ENCODE assay signal across 8 cellular contexts in the genomic region with DNA sequence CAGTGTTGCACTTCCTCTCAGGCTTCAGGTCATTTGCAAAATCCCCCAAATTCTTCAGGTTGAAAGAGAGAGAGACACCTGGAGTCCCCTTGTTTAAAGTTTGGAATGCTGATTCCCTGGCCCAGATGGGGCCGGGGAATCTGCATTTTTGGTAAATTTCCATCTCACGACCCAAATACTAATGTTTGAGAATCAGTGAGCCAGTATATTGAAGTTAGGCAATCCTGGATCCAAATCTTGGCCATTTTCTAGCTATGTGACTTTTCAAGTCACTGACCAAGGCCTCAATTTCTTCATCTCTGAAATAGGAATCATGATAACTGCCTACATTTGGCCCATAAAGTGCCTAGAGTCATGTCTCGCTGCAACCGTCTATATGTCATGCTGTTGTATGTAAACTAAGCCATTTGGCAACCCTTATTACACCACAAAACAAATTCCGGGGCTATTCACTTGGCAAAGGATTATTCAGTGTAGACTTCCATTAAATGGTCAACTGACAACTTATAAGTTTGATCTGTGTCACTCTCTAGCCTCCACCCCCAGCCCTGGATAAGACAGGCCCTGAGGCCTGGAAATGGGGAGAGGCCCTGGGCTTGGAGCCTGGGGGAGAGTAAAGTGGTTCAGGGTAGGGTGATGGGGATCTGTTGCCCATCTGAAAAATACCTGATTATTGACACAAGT. TPM values are rescaled to one million over a fixed set of nuclear protein-coding genes. Genes with fewer than 3 reads are reported as not detected.
DNase-seq lines count a peak whose midpoint lies in the region; ATAC-seq, FAIRE-seq and TF ChIP-seq lines count a peak whose summit lies in the region.

No MANE protein-coding gene starts in this region.

- peak; percentile 63 for DNase-seq in activated effector memory CD4-positive, alpha-beta T cell treated with anti-CD3 and anti-CD28 coated beads, Interleukin-2, amount 50 U/mL, for 16 hours
- no peak for DNase-seq in activated effector memory CD4-positive, alpha-beta T cell treated with Interleukin-2 at 50 U/mL for 16 hours
- no peak for DNase-seq in astrocyte (ENCODE audit: low read depth)
- DNase-seq in HepG2 (ENCODE audit: low spot score) = no peak
- DNase-seq in tibial artery = no peak
- no peak for DNase-seq in GM10266 (ENCODE audit: extremely low spot score)
- DNase-seq in NCI-H128 (lab: John Stamatoyannopoulos, UW; ENCODE audit: unreplicated experiment) = no peak

- TF ChIP-seq EP300 in HepG2 (IDR thresholded peaks at IDR 0.05; ENCODE audit: low read depth in 2 of 2, low read length in 2 of 2) = no peak; a peak in 1 of 4 replicates
- no peak for TF ChIP-seq EP300 in HepG2 (CRISPR knock-in tag; IDR thresholded peaks at IDR 0.05; ENCODE audit: borderline replicate concordance)

- CTCF ChIA-PET in HepG2 (lab: Yijun Ruan, JAX; ENCODE audit: low intra/inter-chr PET ratio, low total read pairs) = no interaction called here

- H3K9me3 Mint-ChIP-seq in astrocyte (ENCODE audit: unreplicated experiment) = peaks cover 3% of the 10 kb centered on the region

- TF ChIP-seq RAD21 in HepG2 (CRISPR knock-in tag; IDR thresholded peaks at IDR 0.05) = no peak

- H3K27ac Mint-ChIP-seq in astrocyte (ENCODE audit: unreplicated experiment) = peak overlapping the region; percentile 94

- no peak for TF ChIP-seq POLR2A in HepG2 (IDR thresholded peaks at IDR 0.05; ENCODE audit: insufficient read depth in 1 of 2, low read depth in 2 of 2, low read length in 2 of 2)

- peaks cover 18% of the 10 kb centered on the region for H3K79me2 ChIP-seq in astrocyte (ENCODE audit: insufficient read depth, low read length)
- H3K79me2 ChIP-seq in HepG2 (ENCODE audit: insufficient read depth, low read length) = peaks cover 27% of the 10 kb centered on the region

- H3K27me3 ChIP-seq in astrocyte (ENCODE audit: insufficient read depth, low read length) (no peaks in the 10 kb centered on the region), HepG2 (ENCODE audit: control insufficient read depth in 1 of 2, insufficient read depth in 2 of 2, low read length in 2 of 2) (no peaks in the 10 kb centered on the region; a peak in 1 of 5 replicates), tibial artery (no peaks in the 10 kb centered on the region)

- H3K4me3 ChIP-seq in astrocyte (ENCODE audit: insufficient read depth, low read depth, low read length) = peak overlapping the region; percentile 60
- peak overlapping the region; percentile 93 to 98 (median 94); a peak in 5 of 6 replicates for H3K4me3 ChIP-seq in HepG2 (replicated peaks in 1 of 3; ENCODE audit: insufficient read depth in 1 of 3, low read depth in 2 of 3, low read length in 3 of 3)
- H3K4me3 ChIP-seq in tibial artery = peak overlapping the region; percentile 88 to 95

- H3K27me3 Mint-ChIP-seq in astrocyte (ENCODE audit: low read depth, unreplicated experiment) = no peaks in the 10 kb centered on the region

- 30% methylated on average over 5 of the region's 5 CpGs for WGBS in HepG2 (ENCODE audit: low lambda C conversion rate)

- FAIRE-seq in astrocyte (lab: Jason Lieb, UNC) = no peak
- no peak for FAIRE-seq in HepG2 (lab: Jason Lieb, UNC)

- H3K4me1 ChIP-seq in astrocyte (ENCODE audit: insufficient read depth, low read length) (peaks cover 18% of the 10 kb centered on the region), HepG2 (ENCODE audit: insufficient read depth, low read length) (peaks cover 28% of the 10 kb centered on the region), tibial artery (peaks cover 0 to 13% (median 9%) of the 10 kb centered on the region in 4 donors)

- no peak for TF ChIP-seq CTCF in astrocyte (IDR thresholded peaks at IDR 0.05; ENCODE audit: insufficient read depth, low read depth, low read length)
- no peak for TF ChIP-seq CTCF in HepG2 (CRISPR knock-in tag; IDR thresholded peaks at IDR 0.05)
- no peak for TF ChIP-seq CTCF in tibial artery (IDR thresholded peaks at IDR 0.05)
- no peak for TF ChIP-seq CTCF in GM10266 (IDR thresholded peaks at IDR 0.05; ENCODE audit: control insufficient read depth, insufficient read depth, low read depth, missing control alignments)

- H3K36me3 Mint-ChIP-seq in astrocyte (ENCODE audit: low read depth, unreplicated experiment) = no peaks in the 10 kb centered on the region

- H3K36me3 ChIP-seq in astrocyte (ENCODE audit: insufficient read depth, low read length) = no peaks in the 10 kb centered on the region
- H3K36me3 ChIP-seq in HepG2 (replicated peaks in 1 of 2; ENCODE audit: control insufficient read depth in 1 of 2, insufficient read depth in 2 of 2, low read length in 2 of 2) = 0 out of 5 replicates have a peak, but pooled peaks cover 0 to under 1% of the 10 kb centered on the region in 2 experiments
- H3K36me3 ChIP-seq in tibial artery = peaks cover 0 to 11% (median 5%) of the 10 kb centered on the region in 3 donors

- peak overlapping the region; percentile 13 for H2AFZ ChIP-seq in astrocyte (ENCODE audit: low read depth, low read length)
- H2AFZ ChIP-seq in HepG2 (ENCODE audit: low read length) = no peak overlapping the region

- intact Hi-C loops in HepG2 (cut with micrococcal nuclease; ENCODE audit: unreplicated experiment) (loop anchor here (1.0 kb wide), 1 partner anchor 18 kb away; no protein-coding TSS in a partner anchor), tibial artery (cut with DNase I; ENCODE audit: low total_unique reads) (no loop called here)

- in situ Hi-C loops in HepG2 (cut with HindIII; ENCODE audit: extremely low pct_ligation_motif_present, low pct_unique_long_range_greater_than_20kb) = no loop called here

- H3K4me3 Mint-ChIP-seq in astrocyte (ENCODE audit: unreplicated experiment) = peak overlapping the region; percentile 79

- H3K9ac ChIP-seq in astrocyte (ENCODE audit: low read length) = peak overlapping the region; percentile 99
- peak overlapping the region; percentile 97 for H3K9ac ChIP-seq in HepG2 (ENCODE audit: insufficient read depth, low read depth, low read length)

- H4K20me1 ChIP-seq in astrocyte (ENCODE audit: insufficient read depth, low read length) (peaks cover 12% of the 10 kb centered on the region), HepG2 (ENCODE audit: insufficient read depth, low read length) (peaks cover 8% of the 10 kb centered on the region)

- ATAC-seq in HepG2 (no peak), HG03521 (IDR thresholded peaks at IDR 0.05; ENCODE audit: unreplicated experiment) (no peak)

- TSS peak; percentile 31 for BruUV-seq in HepG2 (replicated peaks; lab: Mats Ljungman, UMichigan)

- H3K9me3 ChIP-seq in astrocyte (ENCODE audit: insufficient read depth, low read depth, low read length) (no peaks in the 10 kb centered on the region), HepG2 (ENCODE audit: low read length) (peaks cover 2% of the 10 kb centered on the region), tibial artery (no peaks in the 10 kb centered on the region)

- H3K4me2 ChIP-seq in astrocyte (ENCODE audit: low read length) (peak overlapping the region; percentile 90), HepG2 (ENCODE audit: low read depth, low read length) (peak overlapping the region; percentile 96)

- H3K27ac ChIP-seq in astrocyte (ENCODE audit: low read depth, low read length) (peak overlapping the region; percentile 100), HepG2 (ENCODE audit: extremely low read length, insufficient read depth, low read length) (peak overlapping the region; percentile 98), tibial artery (peak overlapping the region; percentile 96 to 100)

- POLR2A ChIA-PET in HepG2 (lab: Yijun Ruan, JAX) = interaction anchor here (0.6 to 3.8 kb wide), 12 partner anchors 10 to 198 kb away, joined by 3 to 46 read pairs (median 12); no protein-coding TSS in a partner anchor

- peaks cover 15% of the 10 kb centered on the region for H3K4me1 Mint-ChIP-seq in astrocyte (ENCODE audit: low read depth, unreplicated experiment)

TF ChIP-seq in HepG2, 621 proteins besides CTCF, POLR2A, EP300 and RAD21 (continues in another document):
- TF ChIP-seq ZMYM3 (CRISPR knock-in tag; IDR thresholded peaks at IDR 0.05) (peak; percentile 76), RCOR2 (CRISPR knock-in tag; IDR thresholded peaks at IDR 0.05) (0 out of 2 replicates have a peak, but pooled peaks have one; percentile 31), CEBPG (CRISPR knock-in tag; IDR thresholded peaks at IDR 0.05) (peak; percentile 23; the same call in 1 of the 2 replicates), ZNF713 (CRISPR knock-in tag; IDR thresholded peaks at IDR 0.05) (no peak)

RNA-seq across cellular contexts. Expression of a gene that starts 3.7 kb away (rescaled TPM):
- 210 and 219 TPM in 2 replicates for total RNA-seq in astrocyte
- 7.4 and 8.4 TPM in 2 replicates for total RNA-seq in HepG2 (2016; rRNA removed; fragmentation: Illumina TruSeq; extraction: Trizol)
- total RNA-seq in HepG2 (2016; cell fraction: cytosol; rRNA removed; fragmentation: Illumina TruSeq; extraction: Trizol; ENCODE audit: low read depth) = 2.6 and 3.4 TPM in 2 replicates
- 7.9 and 8.4 TPM in 2 replicates for total RNA-seq in HepG2 (2016; cell fraction: insoluble cytoplasmic fraction; rRNA removed; fragmentation: Illumina TruSeq; extraction: Trizol)
- total RNA-seq in HepG2 (2016; cell fraction: membrane; rRNA removed; fragmentation: Illumina TruSeq; extraction: Trizol) = 11.1 and 11.3 TPM in 2 replicates
- 13.8 and 14.1 TPM in 2 replicates for total RNA-seq in HepG2 (2016; cell fraction: nucleus; rRNA removed; fragmentation: Illumina TruSeq; extraction: Trizol)
- 10.2 and 12.7 TPM in 2 replicates for polyA plus RNA-seq in HepG2 (2011; rRNA removed)
- polyA plus RNA-seq in HepG2 (2011; cell fraction: cytosol; rRNA removed) = 11.2 and 18.0 TPM in 2 replicates
- polyA plus RNA-seq in HepG2 (2011; cell fraction: nucleus; rRNA removed) = 66.5 and 69.1 TPM in 2 replicates
- 23.2 and 32.2 TPM in 2 replicates for polyA plus RNA-seq in HepG2 (2012)
- 2.7 and 2.8 TPM in 2 replicates for polyA plus RNA-seq in HepG2 (2016; cell fraction: cytosol; fragmentation: Illumina TruSeq; extraction: Trizol; ENCODE audit: low read depth)
- 20.7 and 26.8 TPM in 2 replicates for polyA plus RNA-seq in HepG2 (2016; cell fraction: insoluble cytoplasmic fraction; fragmentation: Illumina TruSeq; extraction: Trizol; ENCODE audit: low read depth)
- polyA plus RNA-seq in HepG2 (2016; cell fraction: membrane; fragmentation: Illumina TruSeq; extraction: Trizol; ENCODE audit: low read depth) = 9.2 and 10.1 TPM in 2 replicates
- 53.8 and 57.0 TPM in 2 replicates for polyA plus RNA-seq in HepG2 (2016; cell fraction: nucleus; fragmentation: Illumina TruSeq; extraction: Trizol; ENCODE audit: insufficient read depth, low read depth)
- 8.5 and 26.8 TPM in 2 replicates for polyA minus RNA-seq in HepG2 (2011; rRNA and poly(A)+ RNA removed; ENCODE audit: low replicate concordance)
- polyA minus RNA-seq in HepG2 (2011; cell fraction: cytosol; rRNA and poly(A)+ RNA removed) = 56.3 and 73.8 TPM in 2 replicates
- polyA minus RNA-seq in HepG2 (2011; cell fraction: nucleus; rRNA and poly(A)+ RNA removed) = 11.8 and 13.8 TPM in 2 replicates

Comparison
In these comparisons a context has a peak if more than half of its experiments do, and no peak if none do; other contexts are left out.
1. RNA of a gene that starts 3.7 kb away (total RNA-seq): 210 to 219 TPM in astrocyte; 2.6 to 14.1 TPM in HepG2; every median in the first group is over 10 times any median in the second.
2. Peak in every context shown above with its lines, with median percentiles within 50 percentile points of each other: H3K27ac ChIP-seq and H3K4me3 ChIP-seq.